Comparison of ENCODE assay signal across 24 cellular contexts in the genomic region with DNA sequence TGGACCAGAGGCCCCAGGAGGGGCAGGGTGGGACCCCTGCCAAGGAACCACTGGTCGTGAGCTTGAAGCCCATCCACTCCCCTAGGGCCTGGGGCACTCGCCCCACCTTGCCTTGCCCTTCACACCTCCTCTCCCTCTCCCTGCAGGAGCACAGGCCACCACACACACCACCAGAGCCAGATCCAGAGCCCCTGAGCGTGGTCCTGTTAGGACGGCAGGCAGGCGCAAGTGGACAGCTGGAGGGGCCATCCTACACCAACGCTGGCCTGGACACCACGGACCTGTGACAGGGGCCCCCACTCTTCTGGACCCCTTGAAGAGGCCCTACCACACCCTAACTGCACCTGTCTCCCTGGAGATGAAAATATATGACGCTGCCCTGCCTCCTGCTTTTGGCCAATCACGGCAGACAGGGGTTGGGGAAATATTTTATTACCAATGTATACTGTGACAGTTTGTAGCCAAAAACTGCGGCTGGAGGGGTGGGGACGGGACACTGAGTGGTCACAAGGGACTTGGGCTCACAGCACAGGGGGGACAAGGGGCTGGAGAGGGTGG. TPM values are rescaled to one million over a fixed set of nuclear protein-coding genes. Genes with fewer than 3 reads are reported as not detected.
"Had no signal": no experiment of that assay in that cellular context is flagged by ENCODE, and none has a peak within 500 bp of the region (broad histone marks: within the 10 kb centered on the region; RNA-seq: fewer than 3 reads in every experiment).

No MANE protein-coding gene starts in this region.

- H3K4me1 Mint-ChIP-seq: nephron had no signal

- H3K36me3 ChIP-seq: heart left ventricle, neutrophil, suprapubic skin, thyroid gland, uterus had no signal

- H3K4me3 Mint-ChIP-seq: nephron, type B pancreatic cell had no signal

- H3K9me3 Mint-ChIP-seq: naive B cell, nephron, type B pancreatic cell had no signal

- H3K4me3 ChIP-seq: coronary artery, heart left ventricle, suprapubic skin, thyroid gland, uterus had no signal

- H3K27ac ChIP-seq: coronary artery, heart left ventricle, neutrophil, suprapubic skin, thyroid gland, uterus had no signal

- DNase-seq: effector CD8-positive, alpha-beta T cell; foreskin melanocyte; heart left ventricle; hippocampal formation; kidney glomerular epithelial cell; mesendoderm; naive B cell; right cardiac atrium; small intestine; stimulated activated CD4-positive, alpha-beta T cell treated with anti-CD3 and anti-CD28 coated beads, Interleukin-12 subunit alpha, Interleukin-12 subunit beta, amount 100 ng/mL, for 4 hours; stimulated activated CD4-positive, alpha-beta T cell treated with anti-CD3 and anti-CD28 coated beads, Interleukin-2, amount 100 ng/mL, for 48 hours; stimulated activated naive CD8-positive, alpha-beta T cell treated with anti-CD3 and anti-CD28 coated beads, Interleukin-15, Interleukin-2, amounts not matched to agents 100 U/mL and 50 U/mL, for 24 hours; thyroid gland; uterus had no signal

- H3K9me3 ChIP-seq: heart left ventricle, suprapubic skin, thyroid gland, uterus had no signal

- H3K27me3 ChIP-seq: thyroid gland, uterus had no signal

- H3K36me3 Mint-ChIP-seq: type B pancreatic cell had no signal

- H3K4me1 ChIP-seq: suprapubic skin, thyroid gland had no signal

- ATAC-seq: heart left ventricle; stimulated activated naive CD8-positive, alpha-beta T cell treated with anti-CD3 and anti-CD28 coated beads, Interleukin-15, Interleukin-2, amounts not matched to agents 100 U/mL and 50 U/mL, for 24 hours had no signal

- H3K27ac Mint-ChIP-seq: nephron, progenitor cell of endocrine pancreas, type B pancreatic cell had no signal

RNA-seq across cellular contexts. Expression of gene SNCB, which starts 34.9 kb away (rescaled TPM):
- total RNA-seq: liver, osteocyte, suprapubic skin, thyroid gland, uterus had no signal

RNA-seq across cellular contexts. Expression of gene EIF4E1B, which starts 35.0 kb away (rescaled TPM):
- total RNA-seq: dermis microvascular lymphatic vessel endothelial cell, heart left ventricle, liver, lung microvascular endothelial cell, osteocyte, progenitor cell of endocrine pancreas, right cardiac atrium, suprapubic skin, thyroid gland, uterus had no signal

RNA-seq across cellular contexts. Expression of gene CDHR2, which starts 46.3 kb away (rescaled TPM):
- total RNA-seq: lung microvascular endothelial cell had no signal
